Comparison of ENCODE assay signal across 16 cellular contexts in the genomic region with DNA sequence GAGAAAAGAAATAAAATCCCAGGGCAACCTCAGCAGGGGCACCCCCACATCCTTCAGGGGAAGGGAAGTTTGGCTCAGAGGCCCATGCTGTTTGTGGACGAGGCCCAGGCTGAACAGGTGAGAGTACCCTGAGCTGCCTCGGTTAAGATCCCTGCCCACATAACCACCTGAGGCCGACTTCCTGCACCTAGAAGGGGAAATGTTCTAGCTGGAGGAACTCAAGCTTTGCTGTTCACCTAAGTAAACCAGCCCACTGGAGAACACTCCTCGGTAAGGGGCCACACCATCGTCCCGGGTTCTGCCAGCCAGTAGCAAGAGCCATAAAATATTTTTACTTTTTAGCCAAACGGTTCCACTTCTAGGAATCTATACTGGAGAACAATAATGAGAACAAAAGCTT.
A peak's percentile ranks its signal among the peaks of the same experiment; 100 is the strongest.
DNase-seq lines count a peak whose midpoint lies in the region; ATAC-seq and TF ChIP-seq lines count a peak whose summit lies in the region.
"Had no signal": no experiment of that assay in that cellular context is flagged by ENCODE, and none has a peak within 500 bp of the region (broad histone marks: within the 10 kb centered on the region; RNA-seq: fewer than 3 reads in every experiment).

No MANE protein-coding gene starts in this region.

- no peaks in the 10 kb centered on the region for H3K27me3 ChIP-seq in HUES6 (ENCODE audit: control insufficient read depth, insufficient read depth, low read length)

- peaks cover 8% of the 10 kb centered on the region; the same call in 1 of the 2 replicates for H3K4me1 ChIP-seq in HUES6 (ENCODE audit: control insufficient read depth, insufficient read depth, low read length)

- H3K27ac Mint-ChIP-seq in WTC11 (no peak overlapping the region), memory B cell (no peak overlapping the region)
- H3K27ac Mint-ChIP-seq: CD8-positive, alpha-beta T cell had no signal

- no peaks in the 10 kb centered on the region for H3K36me3 ChIP-seq in HUES6 (ENCODE audit: control insufficient read depth, insufficient read depth, low read length)

- H3K9me3 Mint-ChIP-seq in WTC11 (peaks cover under 1% of the 10 kb centered on the region; the same call in 1 of the 2 replicates), memory B cell (no peaks in the 10 kb centered on the region)
- H3K9me3 Mint-ChIP-seq: CD14-positive monocyte; CD8-positive, alpha-beta T cell; H9 had no signal

- ATAC-seq in WTC11 = peak; percentile 35
- peak; percentile 35 for ATAC-seq in memory B cell (ENCODE audit: low read depth)
- ATAC-seq in HG02642 (IDR thresholded peaks at IDR 0.05; ENCODE audit: poor library complexity, unreplicated experiment) = no peak
- no peak for ATAC-seq in GM18867 (IDR thresholded peaks at IDR 0.05; ENCODE audit: unreplicated experiment)
- ATAC-seq: A549 had no signal

- H3K4me3 Mint-ChIP-seq in WTC11 (no peak overlapping the region), memory B cell (no peak overlapping the region)
- H3K4me3 Mint-ChIP-seq: CD14-positive monocyte; CD8-positive, alpha-beta T cell; H9 had no signal

- H3K36me3 Mint-ChIP-seq in WTC11 (no peaks in the 10 kb centered on the region), memory B cell (peaks cover 11% of the 10 kb centered on the region)

- peaks cover under 1% of the 10 kb centered on the region; the same call in 1 of the 2 replicates for H3K9me3 ChIP-seq in HUES6 (ENCODE audit: control insufficient read depth, insufficient read depth, low read depth, low read length)
- H3K9me3 ChIP-seq: A549 had no signal

- DNase-seq in WTC11 (ENCODE audit: low spot score) = no peak
- DNase-seq in memory B cell (ENCODE audit: low spot score in 2 of 2) = no peak
- DNase-seq in GM13977 (ENCODE audit: low spot score) = no peak
- DNase-seq: CD8-positive, alpha-beta T cell; COR-L47; DMS153; DMS79 treated with DMSO at 0.1 percent for 48 hours; EL; GM23248; KBM-7 had no signal

- POLR2A ChIA-PET in WTC11 (lab: Charles Lee) = no interaction called here

- H3K4me3 ChIP-seq in HUES6 (ENCODE audit: low read depth, low read length) = no peak overlapping the region
- H3K4me3 ChIP-seq: A549, GM23248 had no signal

- CTCF ChIA-PET in WTC11 (lab: Charles Lee) = interaction anchor here (1.1 kb wide), 1 partner anchor 43 kb away, joined by 5 read pairs; no protein-coding TSS in a partner anchor

- H3K27me3 Mint-ChIP-seq in WTC11 (ENCODE audit: low read depth) (no peaks in the 10 kb centered on the region), memory B cell (no peaks in the 10 kb centered on the region)

- H3K27ac ChIP-seq in HUES6 (ENCODE audit: low read depth, low read length) = peak overlapping the region; percentile 37; the same call in 1 of the 2 replicates
- H3K27ac ChIP-seq: A549, GM23248 had no signal

- TF ChIP-seq CTCF in WTC11 (IDR thresholded peaks at IDR 0.05) (no peak), GM13977 (IDR thresholded peaks at IDR 0.05; ENCODE audit: extremely low read depth, insufficient read depth, missing control alignments) (no peak)

- H3K9ac ChIP-seq in HUES6 (ENCODE audit: low read length) = peak overlapping the region; percentile 34
- H3K9ac ChIP-seq: GM23248 had no signal

- in situ Hi-C loops in GM13977 (cut with MboI; ENCODE audit: low pct_unique_long_range_greater_than_20kb, low sequenced_read_pairs, unreplicated experiment) = no loop called here

- H3K4me1 Mint-ChIP-seq in WTC11 = peaks cover 10% of the 10 kb centered on the region
- H3K4me1 Mint-ChIP-seq in memory B cell = peaks cover 14% of the 10 kb centered on the region
- H3K4me1 Mint-ChIP-seq: CD14-positive monocyte had no signal

TF ChIP-seq in WTC11, 78 proteins besides CTCF, POLR2A, EP300 and RAD21 (continues in another document):
- TF ChIP-seq NR3C1 (CRISPR knock-in tag; conservative IDR thresholded peaks at IDR 0.05; ENCODE audit: low read depth) = no peak
- no peak for TF ChIP-seq JUN (CRISPR knock-in tag; IDR thresholded peaks at IDR 0.05)
- TF ChIP-seq, protein P1, sequence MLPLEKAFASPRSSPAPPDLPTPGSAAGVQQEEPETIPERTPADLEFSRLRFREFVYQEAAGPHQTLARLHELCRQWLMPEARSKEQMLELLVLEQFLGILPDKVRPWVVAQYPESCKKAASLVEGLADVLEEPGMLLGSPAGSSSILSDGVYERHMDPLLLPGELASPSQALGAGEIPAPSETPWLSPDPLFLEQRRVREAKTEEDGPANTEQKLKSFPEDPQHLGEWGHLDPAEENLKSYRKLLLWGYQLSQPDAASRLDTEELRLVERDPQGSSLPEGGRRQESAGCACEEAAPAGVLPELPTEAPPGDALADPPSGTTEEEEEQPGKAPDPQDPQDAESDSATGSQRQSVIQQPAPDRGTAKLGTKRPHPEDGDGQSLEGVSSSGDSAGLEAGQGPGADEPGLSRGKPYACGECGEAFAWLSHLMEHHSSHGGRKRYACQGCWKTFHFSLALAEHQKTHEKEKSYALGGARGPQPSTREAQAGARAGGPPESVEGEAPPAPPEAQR (CRISPR knock-in tag; IDR thresholded peaks at IDR 0.05) = no peak
- no peak for TF ChIP-seq ZNF532 (CRISPR knock-in tag; IDR thresholded peaks at IDR 0.05; ENCODE audit: borderline replicate concordance)
- TF ChIP-seq ZNF423 (CRISPR knock-in tag; IDR thresholded peaks at IDR 0.05) = no peak
- no peak for TF ChIP-seq SMAD3 (CRISPR knock-in tag; IDR thresholded peaks at IDR 0.05; ENCODE audit: borderline replicate concordance)
- TF ChIP-seq, protein P2, sequence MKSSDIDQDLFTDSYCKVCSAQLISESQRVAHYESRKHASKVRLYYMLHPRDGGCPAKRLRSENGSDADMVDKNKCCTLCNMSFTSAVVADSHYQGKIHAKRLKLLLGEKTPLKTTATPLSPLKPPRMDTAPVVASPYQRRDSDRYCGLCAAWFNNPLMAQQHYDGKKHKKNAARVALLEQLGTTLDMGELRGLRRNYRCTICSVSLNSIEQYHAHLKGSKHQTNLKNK (CRISPR knock-in tag; IDR thresholded peaks at IDR 0.05) = no peak
- TF ChIP-seq, protein P3, sequence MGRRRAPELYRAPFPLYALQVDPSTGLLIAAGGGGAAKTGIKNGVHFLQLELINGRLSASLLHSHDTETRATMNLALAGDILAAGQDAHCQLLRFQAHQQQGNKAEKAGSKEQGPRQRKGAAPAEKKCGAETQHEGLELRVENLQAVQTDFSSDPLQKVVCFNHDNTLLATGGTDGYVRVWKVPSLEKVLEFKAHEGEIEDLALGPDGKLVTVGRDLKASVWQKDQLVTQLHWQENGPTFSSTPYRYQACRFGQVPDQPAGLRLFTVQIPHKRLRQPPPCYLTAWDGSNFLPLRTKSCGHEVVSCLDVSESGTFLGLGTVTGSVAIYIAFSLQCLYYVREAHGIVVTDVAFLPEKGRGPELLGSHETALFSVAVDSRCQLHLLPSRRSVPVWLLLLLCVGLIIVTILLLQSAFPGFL (CRISPR knock-in tag; IDR thresholded peaks at IDR 0.05; ENCODE audit: borderline replicate concordance) = no peak
- TF ChIP-seq GABPB1 (CRISPR knock-in tag; IDR thresholded peaks at IDR 0.05) = no peak
- TF ChIP-seq TEAD4 (CRISPR knock-in tag; IDR thresholded peaks at IDR 0.05) = no peak

Comparison
In these comparisons a context has a peak if more than half of its experiments do, and no peak if none do; other contexts are left out.
1. ATAC-seq: peak in WTC11 (single experiment) and memory B cell (single experiment); none in HG02642 (single experiment) and GM18867 (single experiment).